17 cellular contexts compared by ENCODE assay signal in genomic region chr13:40233731-40234195, GRCh38.
A peak's percentile ranks its signal among the peaks of the same experiment; 100 is the strongest.
DNase-seq lines count a peak whose midpoint lies in the region; FAIRE-seq and TF ChIP-seq lines count a peak whose summit lies in the region.
"Had no signal": no experiment of that assay in that cellular context is flagged by ENCODE, and none has a peak within 500 bp of the region (broad histone marks: within the 10 kb centered on the region; RNA-seq: fewer than 3 reads in every experiment).

No MANE protein-coding gene starts in this region.

- no peaks in the 10 kb centered on the region for H3K27me3 Mint-ChIP-seq in activated naive CD4-positive, alpha-beta T cell treated with anti-CD3 and anti-CD28 coated beads for 36 hours (ENCODE audit: low read depth)
- H3K27me3 Mint-ChIP-seq: activated CD4-positive, alpha-beta memory T cell treated with anti-CD3 and anti-CD28 coated beads for 36 hours had no signal

- H3K4me1 ChIP-seq in testis: no peaks in the 10 kb centered on the region
- H3K4me1 ChIP-seq: pancreas had no signal

- H3K36me3 Mint-ChIP-seq in activated naive CD4-positive, alpha-beta T cell treated with anti-CD3 and anti-CD28 coated beads for 36 hours (ENCODE audit: low read depth): no peaks in the 10 kb centered on the region
- H3K36me3 Mint-ChIP-seq: activated CD4-positive, alpha-beta memory T cell treated with anti-CD3 and anti-CD28 coated beads for 36 hours; type B pancreatic cell had no signal

- H3K4me3 Mint-ChIP-seq in activated naive CD4-positive, alpha-beta T cell treated with anti-CD3 and anti-CD28 coated beads for 36 hours: no peak overlapping the region
- H3K4me3 Mint-ChIP-seq: activated CD4-positive, alpha-beta memory T cell treated with anti-CD3 and anti-CD28 coated beads for 36 hours; activated T-helper 1 cell treated with anti-CD3 and anti-CD28 coated beads, Interleukin-12 subunit alpha, Interleukin-12 subunit beta, Interleukin-2, Interleukin-4 antibody, amounts not matched to agents 30 ng/mL and 10 ng/mL and 1 ng/mL, durations not matched to agents 14 hours and 24 hours and 36 hours; type B pancreatic cell had no signal

- H3K9me3 Mint-ChIP-seq in activated naive CD4-positive, alpha-beta T cell treated with anti-CD3 and anti-CD28 coated beads for 36 hours: no peaks in the 10 kb centered on the region
- H3K9me3 Mint-ChIP-seq: activated CD4-positive, alpha-beta memory T cell treated with anti-CD3 and anti-CD28 coated beads for 36 hours; activated T-helper 1 cell treated with anti-CD3 and anti-CD28 coated beads, Interleukin-12 subunit alpha, Interleukin-12 subunit beta, Interleukin-2, Interleukin-4 antibody, amounts not matched to agents 30 ng/mL and 10 ng/mL and 1 ng/mL, durations not matched to agents 14 hours and 24 hours and 36 hours; type B pancreatic cell had no signal

- CTCF ChIA-PET in activated naive CD4-positive, alpha-beta T cell treated with anti-CD3 and anti-CD28 coated beads for 36 hours (lab: Charles Lee): no interaction called here

- WGBS in testis, 2 donors: 76 to 79% methylated on average over 7 to 8 of the region's 8 CpGs

- no peak for TF ChIP-seq CTCF in bronchial epithelial cell (IDR thresholded peaks at IDR 0.05; ENCODE audit: insufficient read depth, low read length, severe bottlenecking)
- TF ChIP-seq CTCF in testis (IDR thresholded peaks at IDR 0.05): no peak
- TF ChIP-seq CTCF in dorsolateral prefrontal cortex (IDR thresholded peaks at IDR 0.05 in 54 of 56, conservative IDR thresholded peaks at IDR 0.05 in 2 of 56; ENCODE audit: low read depth in 1 of 56, partially characterized antibody in 56 of 56): no peak

- peak; percentile 73 for DNase-seq in NCI-H2171 (lab: John Stamatoyannopoulos, UW)
- DNase-seq in bronchial epithelial cell (ENCODE audit: low read depth): peak; percentile 92
- DNase-seq in left kidney (ENCODE audit: low read depth, low spot score): peak; percentile 82
- peak; percentile 37 for DNase-seq in testis
- DNase-seq in dorsolateral prefrontal cortex: no peak
- no peak for DNase-seq in COLO829 (ENCODE audit: low spot score)
- DNase-seq in posterior cingulate gyrus: no peak
- DNase-seq in activated naive CD4-positive, alpha-beta T cell treated with anti-CD3 and anti-CD28 coated beads for 36 hours: no peak
- DNase-seq: activated CD4-positive, alpha-beta memory T cell treated with anti-CD3 and anti-CD28 coated beads for 36 hours; dermis blood vessel endothelial cell; NCI-H1048; NCI-H69; pancreas; stimulated activated CD8-positive, alpha-beta memory T cell treated with anti-CD3 and anti-CD28 coated beads, Interleukin-4, amount 100 ng/mL, for 48 hours; T1000 had no signal

- H3K4me3 ChIP-seq in bronchial epithelial cell (ENCODE audit: low read depth, low read length): no peak overlapping the region
- no peak overlapping the region for H3K4me3 ChIP-seq in testis
- no peak overlapping the region for H3K4me3 ChIP-seq in dorsolateral prefrontal cortex
- H3K4me3 ChIP-seq: pancreas had no signal

- TF ChIP-seq POLR2A in testis (IDR thresholded peaks at IDR 0.05): no peak

- H3K36me3 ChIP-seq in bronchial epithelial cell (ENCODE audit: control insufficient read depth, insufficient read depth, low read length) (no peaks in the 10 kb centered on the region), testis (ENCODE audit: low read depth, missing control alignments) (no peaks in the 10 kb centered on the region)
- H3K36me3 ChIP-seq: pancreas had no signal

- H3K9me3 ChIP-seq in testis: no peaks in the 10 kb centered on the region
- H3K9me3 ChIP-seq: pancreas had no signal

- no peak overlapping the region for H3K27ac Mint-ChIP-seq in activated naive CD4-positive, alpha-beta T cell treated with anti-CD3 and anti-CD28 coated beads for 36 hours
- H3K27ac Mint-ChIP-seq: activated CD4-positive, alpha-beta memory T cell treated with anti-CD3 and anti-CD28 coated beads for 36 hours; activated T-helper 1 cell treated with anti-CD3 and anti-CD28 coated beads, Interleukin-12 subunit alpha, Interleukin-12 subunit beta, Interleukin-2, Interleukin-4 antibody, amounts not matched to agents 30 ng/mL and 10 ng/mL and 1 ng/mL, durations not matched to agents 14 hours and 24 hours and 36 hours; type B pancreatic cell had no signal

- H3K27ac ChIP-seq in testis (no peak overlapping the region), dorsolateral prefrontal cortex (no peak overlapping the region)
- H3K27ac ChIP-seq: pancreas had no signal

- FAIRE-seq in bronchial epithelial cell (lab: Jason Lieb, UNC): peak; percentile 79
- FAIRE-seq: pancreas had no signal

- H3K27me3 ChIP-seq in bronchial epithelial cell (ENCODE audit: control insufficient read depth, insufficient read depth, low read length): no peaks in the 10 kb centered on the region
- H3K27me3 ChIP-seq in testis: no peaks in the 10 kb centered on the region
- no peaks in the 10 kb centered on the region for H3K27me3 ChIP-seq in dorsolateral prefrontal cortex
- H3K27me3 ChIP-seq: pancreas had no signal

- intact Hi-C loops in testis (cut with DNase I; ENCODE audit: low total_unique reads) (loop anchor here (10.0 kb wide), 1 partner anchor 431 kb away; the partner anchor contains the start of gene FOXO1), dorsolateral prefrontal cortex (cut with DNase I) (no loop called here), posterior cingulate gyrus (cut with DNase I) (no loop called here)
- intact Hi-C loops in activated naive CD4-positive, alpha-beta T cell treated with anti-CD3 and anti-CD28 coated beads for 36 hours (cut with micrococcal nuclease): no loop called here

- H3K4me1 Mint-ChIP-seq in activated naive CD4-positive, alpha-beta T cell treated with anti-CD3 and anti-CD28 coated beads for 36 hours (ENCODE audit: low read depth): peaks cover 22% of the 10 kb centered on the region

Comparison
In these comparisons a context has a peak if more than half of its experiments do, and no peak if none do; other contexts are left out.
1. DNase-seq: peak in NCI-H2171 (single experiment), bronchial epithelial cell (single experiment), left kidney (single experiment) and testis (single experiment); none in dorsolateral prefrontal cortex (0 of 10), COLO829 (single experiment), posterior cingulate gyrus (0 of 10) and activated naive CD4-positive, alpha-beta T cell treated with anti-CD3 and anti-CD28 coated beads for 36 hours (single experiment).